In the genomic region with DNA sequence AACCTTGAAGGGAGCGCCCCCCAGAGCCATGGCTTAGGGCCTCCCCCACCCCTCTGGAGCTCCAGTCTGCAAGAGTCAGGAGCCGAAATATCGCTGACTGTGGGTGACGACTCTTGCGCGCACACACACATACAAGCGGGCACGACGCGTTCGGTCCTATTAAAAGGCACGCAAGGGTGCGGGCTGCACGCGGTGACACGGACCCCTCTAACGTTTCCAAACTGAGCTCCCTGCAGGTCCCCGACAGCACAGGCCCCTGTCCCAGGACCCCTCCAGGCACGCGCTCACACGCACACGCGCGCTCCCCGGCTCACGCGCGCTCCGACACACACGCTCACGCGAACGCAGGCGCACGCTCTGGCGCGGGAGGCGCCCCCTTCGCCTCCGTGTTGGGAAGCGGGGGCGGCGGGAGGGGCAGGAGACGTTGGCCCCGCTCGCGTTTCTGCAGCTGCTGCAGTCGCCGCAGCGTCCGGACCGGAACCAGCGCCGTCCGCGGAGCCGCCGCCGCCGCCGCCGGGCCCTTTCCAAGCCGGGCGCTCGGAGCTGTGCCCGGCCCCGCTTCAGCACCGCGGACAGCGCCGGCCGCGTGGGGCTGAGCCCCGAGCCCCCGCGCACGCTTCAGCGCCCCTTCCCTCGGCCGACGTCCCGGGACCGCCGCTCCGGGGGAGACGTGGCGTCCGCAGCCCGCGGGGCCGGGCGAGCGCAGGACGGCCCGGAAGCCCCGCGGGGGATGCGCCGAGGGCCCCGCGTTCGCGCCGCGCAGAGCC, we compare ENCODE assay signal across 9 cellular contexts. TPM values are rescaled to one million over a fixed set of nuclear protein-coding genes. Genes with fewer than 3 reads are reported as not detected.
DNase-seq lines count a peak whose midpoint lies in the region; ATAC-seq and TF ChIP-seq lines count a peak whose summit lies in the region.
"Had no signal": no experiment of that assay in that cellular context is flagged by ENCODE, and none has a peak within 500 bp of the region (broad histone marks: within the 10 kb centered on the region; RNA-seq: fewer than 3 reads in every experiment).

A gene (plus strand): TSS at position 454 of the 767 bp plus-strand sequence. CDS start 333 bp downstream, outside the sequence.

- H3K27me3 ChIP-seq in lower lobe of right lung (ENCODE audit: low read depth): peaks cover 91% of the 10 kb centered on the region

- no peak within 1 kb of the TSS for H3K4me3 ChIP-seq in HEK293 (ENCODE audit: low read depth, low read length)
- no peak within 1 kb of the TSS for H3K4me3 ChIP-seq in lower lobe of right lung

- ATAC-seq in lower lobe of right lung (peak; percentile 61 to 76), HG02588 (IDR thresholded peaks at IDR 0.05; ENCODE audit: unreplicated experiment) (no peak), HG02759 (IDR thresholded peaks at IDR 0.05; ENCODE audit: unreplicated experiment) (no peak)

- H3K36me3 ChIP-seq in HEK293 (ENCODE audit: control insufficient read depth in 2 of 2, insufficient read depth in 1 of 2, low read length in 2 of 2) (no peaks in the 10 kb centered on the region), lower lobe of right lung (no peaks in the 10 kb centered on the region)

- POLR2A ChIA-PET in HEK293 (lab: Yijun Ruan, JAX): interaction anchor here (0.6 to 4.0 kb wide), 6 partner anchors 9 to 102 kb away, joined by 3 to 26 read pairs (median 5); a partner anchor contains a TSS

- no peak within 1 kb of the TSS for H3K27ac ChIP-seq in HEK293 (ENCODE audit: extremely low read depth, low read depth, low read length)
- no peak within 1 kb of the TSS for H3K27ac ChIP-seq in lower lobe of right lung

- H3K9me3 ChIP-seq in HEK293 (ENCODE audit: control insufficient read depth, insufficient read depth, low read depth, low read length) (no peaks in the 10 kb centered on the region), lower lobe of right lung (no peaks in the 10 kb centered on the region)

- CTCF ChIA-PET in HEK293 (lab: Yijun Ruan, JAX): interaction anchor here (0.6 to 1.2 kb wide), 2 partner anchors 9 to 307 kb away, joined by 3 to 4 read pairs; no protein-coding TSS in a partner anchor

- intact Hi-C loops in lower lobe of right lung (cut with DNase I): no loop called here

- H3K4me1 ChIP-seq in HEK293 (ENCODE audit: control insufficient read depth, insufficient read depth, low read length): peaks cover 2% of the 10 kb centered on the region; the same call in 1 of the 2 replicates
- peaks cover 6% of the 10 kb centered on the region for H3K4me1 ChIP-seq in lower lobe of right lung

- DNase-seq in AG08395 (ENCODE audit: low spot score) (peak; percentile 61), cerebellum (ENCODE audit: low spot score) (peak; percentile 77), lower lobe of right lung (no peak), KG1 (lab: John Stamatoyannopoulos, UW) (no peak)
- DNase-seq in activated CD8-positive, alpha-beta memory T cell treated with anti-CD3 and anti-CD28 coated beads for 24 hours: no peak

- TF ChIP-seq CTCF in HEK293 (tag by site-specific recombination; IDR thresholded peaks at IDR 0.05) (no peak), lower lobe of right lung (IDR thresholded peaks at IDR 0.05) (no peak)

TF ChIP-seq in HEK293, 187 proteins besides CTCF, POLR2A, EP300 and RAD21:
- TF ChIP-seq ZFP3 (tag by site-specific recombination; IDR thresholded peaks at IDR 0.05; ENCODE audit: low read depth): no peak
- TF ChIP-seq ZNF830 (tag by site-specific recombination; IDR thresholded peaks at IDR 0.05; ENCODE audit: low read depth): no peak
- TF ChIP-seq HOXC10 (CRISPR knock-in tag; IDR thresholded peaks at IDR 0.05): 0 out of 2 replicates have a peak, but pooled peaks have one; percentile 55
- no peak for TF ChIP-seq ZNF623 (tag by site-specific recombination; IDR thresholded peaks at IDR 0.05)
TF ChIP-seq in HEK293: peak in this region for 1.

RNA-seq across cellular contexts. Expression of the gene that starts here (rescaled TPM):
- total RNA-seq in cerebellum (23.6 TPM), lower lobe of right lung (0.92 TPM)
- total RNA-seq: mononuclear cell had no signal

Comparison
In these comparisons a context has a peak if more than half of its experiments do, and no peak if none do; other contexts are left out.
1. RNA of the gene that starts here (total RNA-seq): 23.6 TPM in cerebellum (single experiment); 0.92 TPM in lower lobe of right lung (single experiment); every median in the first group is over 10 times any median in the second.
2. Peak in ATAC-seq in lower lobe of right lung; RNA of the gene not detected or under 1 TPM.
3. DNase-seq: peak in AG08395 (single experiment) and cerebellum (single experiment); none in lower lobe of right lung (single experiment), activated CD8-positive, alpha-beta memory T cell treated with anti-CD3 and anti-CD28 coated beads for 24 hours (single experiment) and KG1 (single experiment).